12 cellular contexts compared by ENCODE assay signal in the genomic region with DNA sequence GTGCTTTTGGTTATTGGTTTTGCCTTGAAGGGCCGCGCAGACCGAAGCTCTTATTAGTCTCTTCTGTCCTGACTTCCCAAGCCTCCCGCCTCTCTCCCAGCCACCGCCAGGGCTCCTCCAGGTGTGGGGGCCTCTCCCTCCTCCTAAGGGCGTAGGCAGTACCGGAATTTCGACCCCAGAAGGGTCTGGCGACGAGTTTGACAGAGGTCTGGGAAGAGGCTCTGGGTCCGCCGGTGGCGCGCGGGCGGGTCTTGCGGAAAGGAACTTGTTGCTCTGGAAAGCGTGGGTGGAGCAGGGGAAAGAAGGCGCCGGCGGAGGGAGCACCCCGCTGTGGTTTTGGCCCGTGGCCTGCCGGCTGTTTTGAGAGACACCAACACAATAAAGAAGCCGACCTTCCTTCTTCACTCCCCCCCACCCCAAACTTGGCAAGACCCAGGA. TPM values are rescaled to one million over a fixed set of nuclear protein-coding genes. Genes with fewer than 3 reads are reported as not detected.
DNase-seq lines count a peak whose midpoint lies in the region; ATAC-seq and TF ChIP-seq lines count a peak whose summit lies in the region.
"Had no signal": no experiment of that assay in that cellular context is flagged by ENCODE, and none has a peak within 500 bp of the region (broad histone marks: within the 10 kb centered on the region; RNA-seq: fewer than 3 reads in every experiment).

No MANE protein-coding gene starts in this region.

- no peak overlapping the region for H2AFZ ChIP-seq in SK-N-SH (ENCODE audit: low read depth)

- 8% methylated on average over 19 of the region's 25 CpGs for WGBS in SK-N-SH (ENCODE audit: low lambda C conversion rate)

- no peak overlapping the region for H3K27ac Mint-ChIP-seq in type B pancreatic cell
- H3K27ac Mint-ChIP-seq: memory B cell had no signal

- CTCF ChIA-PET in SK-N-SH (lab: Yijun Ruan, JAX) = no interaction called here

- no peak overlapping the region for H3K9ac ChIP-seq in SK-N-SH

- peak overlapping the region; percentile 87 for H3K4me3 Mint-ChIP-seq in type B pancreatic cell
- H3K4me3 Mint-ChIP-seq: central memory CD8-positive, alpha-beta T cell; memory B cell had no signal

- H3K27me3 ChIP-seq in SK-N-SH (ENCODE audit: insufficient read depth) = no peaks in the 10 kb centered on the region; the same call in 1 of the 2 replicates

- H3K4me2 ChIP-seq in SK-N-SH = no peak overlapping the region

- no peaks in the 10 kb centered on the region for H3K36me3 ChIP-seq in SK-N-SH (replicated peaks in 1 of 2; ENCODE audit: control insufficient read depth in 1 of 2, insufficient read depth in 2 of 2, low read length in 1 of 2)

- no peaks in the 10 kb centered on the region for H3K9me3 ChIP-seq in SK-N-SH
- no peaks in the 10 kb centered on the region for H3K9me3 ChIP-seq in iPS-18c (ENCODE audit: control insufficient read depth, insufficient read depth, low read length)

- H3K4me1 ChIP-seq in SK-N-SH (ENCODE audit: control insufficient read depth in 1 of 2, insufficient read depth in 2 of 2, low read depth in 1 of 2, low read length in 1 of 2) = peaks cover 0 to 14% of the 10 kb centered on the region in 2 experiments; a peak in 1 of 4 replicates

- H3K4me1 Mint-ChIP-seq in type B pancreatic cell (ENCODE audit: unreplicated experiment) = peaks cover 16% of the 10 kb centered on the region

- POLR2A ChIA-PET in SK-N-SH (lab: Yijun Ruan, JAX) = no interaction called here

- no peaks in the 10 kb centered on the region for H3K9me2 ChIP-seq in SK-N-SH

- H3F3A ChIP-seq in SK-N-SH (replicated peaks; ENCODE audit: insufficient read depth) = no peaks in the 10 kb centered on the region

- ATAC-seq in SK-N-SH treated with all-trans-retinoic acid at 6 μM for 48 hours = no peak
- ATAC-seq in HG03135 (IDR thresholded peaks at IDR 0.05; ENCODE audit: unreplicated experiment) = no peak

- no peak for TF ChIP-seq RAD21 in SK-N-SH (IDR thresholded peaks at IDR 0.05; ENCODE audit: low read length)

- TF ChIP-seq CTCF in SK-N-SH (IDR thresholded peaks at IDR 0.05) (no peak), type B pancreatic cell (conservative IDR thresholded peaks at IDR 0.05) (peak; percentile 15)

- TF ChIP-seq EP300 in SK-N-SH (IDR thresholded peaks at IDR 0.05; ENCODE audit: borderline replicate concordance in 1 of 2, low read depth in 1 of 2, low read length in 1 of 2) = no peak

- DNase-seq in SK-N-SH (peak; percentile 1), NCI-H774 (lab: John Stamatoyannopoulos, UW) (peak; percentile 28), type B pancreatic cell (ENCODE audit: extremely low spot score, unreplicated experiment) (peak; percentile 68), putamen (ENCODE audit: low spot score) (no peak)
- no peak for DNase-seq in activated naive CD4-positive, alpha-beta T cell treated with anti-CD3 and anti-CD28 coated beads, Interleukin-2, amount 50 U/mL, for 16 hours
- DNase-seq: GOT3 had no signal

- no peak overlapping the region for H3K4me3 ChIP-seq in SK-N-SH (ENCODE audit: low read depth in 2 of 2, low read length in 1 of 2)
- H3K4me3 ChIP-seq in iPS-18c (ENCODE audit: insufficient read depth, low read depth, low read length) = peak overlapping the region; percentile 43

- H3K9me3 Mint-ChIP-seq in type B pancreatic cell = peaks cover 3% of the 10 kb centered on the region

- H3K36me3 Mint-ChIP-seq in type B pancreatic cell = no peaks in the 10 kb centered on the region

- no peaks in the 10 kb centered on the region for H4K20me1 ChIP-seq in SK-N-SH (ENCODE audit: insufficient read depth)

- H3K27ac ChIP-seq in SK-N-SH (ENCODE audit: low read depth in 2 of 2, low read length in 1 of 2) = no peak overlapping the region

- peaks cover 95% of the 10 kb centered on the region for H3K27me3 Mint-ChIP-seq in type B pancreatic cell

- no peaks in the 10 kb centered on the region for H3K79me2 ChIP-seq in SK-N-SH (ENCODE audit: insufficient read depth)

TF ChIP-seq in SK-N-SH, 30 proteins besides CTCF, POLR2A, EP300 and RAD21 (continues in another document):
- TF ChIP-seq TEAD4 (IDR thresholded peaks at IDR 0.05; ENCODE audit: borderline replicate concordance, insufficient read depth) (no peak), MEF2A (IDR thresholded peaks at IDR 0.05; ENCODE audit: borderline replicate concordance, low read depth) (no peak), YY1 (IDR thresholded peaks at IDR 0.05; ENCODE audit: low read depth) (no peak), ELF1 (IDR thresholded peaks at IDR 0.05) (no peak), MXI1 (IDR thresholded peaks at IDR 0.05; ENCODE audit: low read depth, low read length) (no peak), SIN3A (IDR thresholded peaks at IDR 0.05; ENCODE audit: borderline replicate concordance, low read depth, low read length) (no peak), FOXM1 (IDR thresholded peaks at IDR 0.05; ENCODE audit: low read depth) (no peak), JUND (IDR thresholded peaks at IDR 0.05) (no peak), RCOR1 (IDR thresholded peaks at IDR 0.05; ENCODE audit: low read length) (no peak), EZH2phosphoT487 (IDR thresholded peaks at IDR 0.05; ENCODE audit: borderline replicate concordance, low read depth) (no peak), TCF12 (IDR thresholded peaks at IDR 0.05) (no peak)
- TF ChIP-seq, protein P1, sequence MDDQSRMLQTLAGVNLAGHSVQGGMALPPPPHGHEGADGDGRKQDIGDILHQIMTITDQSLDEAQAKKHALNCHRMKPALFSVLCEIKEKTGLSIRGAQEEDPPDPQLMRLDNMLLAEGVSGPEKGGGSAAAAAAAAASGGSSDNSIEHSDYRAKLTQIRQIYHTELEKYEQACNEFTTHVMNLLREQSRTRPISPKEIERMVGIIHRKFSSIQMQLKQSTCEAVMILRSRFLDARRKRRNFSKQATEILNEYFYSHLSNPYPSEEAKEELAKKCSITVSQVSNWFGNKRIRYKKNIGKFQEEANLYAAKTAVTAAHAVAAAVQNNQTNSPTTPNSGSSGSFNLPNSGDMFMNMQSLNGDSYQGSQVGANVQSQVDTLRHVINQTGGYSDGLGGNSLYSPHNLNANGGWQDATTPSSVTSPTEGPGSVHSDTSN (IDR thresholded peaks at IDR 0.05) = no peak
- TF ChIP-seq, protein P2, sequence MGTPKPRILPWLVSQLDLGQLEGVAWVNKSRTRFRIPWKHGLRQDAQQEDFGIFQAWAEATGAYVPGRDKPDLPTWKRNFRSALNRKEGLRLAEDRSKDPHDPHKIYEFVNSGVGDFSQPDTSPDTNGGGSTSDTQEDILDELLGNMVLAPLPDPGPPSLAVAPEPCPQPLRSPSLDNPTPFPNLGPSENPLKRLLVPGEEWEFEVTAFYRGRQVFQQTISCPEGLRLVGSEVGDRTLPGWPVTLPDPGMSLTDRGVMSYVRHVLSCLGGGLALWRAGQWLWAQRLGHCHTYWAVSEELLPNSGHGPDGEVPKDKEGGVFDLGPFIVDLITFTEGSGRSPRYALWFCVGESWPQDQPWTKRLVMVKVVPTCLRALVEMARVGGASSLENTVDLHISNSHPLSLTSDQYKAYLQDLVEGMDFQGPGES (IDR thresholded peaks at IDR 0.05; ENCODE audit: low read depth, low read length) = no peak
- TF ChIP-seq, protein P3, sequence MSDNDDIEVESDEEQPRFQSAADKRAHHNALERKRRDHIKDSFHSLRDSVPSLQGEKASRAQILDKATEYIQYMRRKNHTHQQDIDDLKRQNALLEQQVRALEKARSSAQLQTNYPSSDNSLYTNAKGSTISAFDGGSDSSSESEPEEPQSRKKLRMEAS (IDR thresholded peaks at IDR 0.05; ENCODE audit: low read depth) = no peak

TF ChIP-seq in SK-N-SH treated with all-trans-retinoic acid at 6 μM for 48 hours, 23 proteins besides CTCF, POLR2A, EP300 and RAD21:
- TF ChIP-seq OSR1 (CRISPR knock-in tag; IDR thresholded peaks at IDR 0.05) (no peak), ZNF70 (CRISPR knock-in tag; IDR thresholded peaks at IDR 0.05) (no peak), BACH2 (CRISPR knock-in tag; IDR thresholded peaks at IDR 0.05; ENCODE audit: borderline replicate concordance) (no peak), GLIS3 (CRISPR knock-in tag; IDR thresholded peaks at IDR 0.05) (no peak), SNAI2 (CRISPR knock-in tag; IDR thresholded peaks at IDR 0.05) (no peak), CSDC2 (CRISPR knock-in tag; IDR thresholded peaks at IDR 0.05) (no peak), ARNTL (CRISPR knock-in tag; IDR thresholded peaks at IDR 0.05; ENCODE audit: borderline replicate concordance, low read depth) (no peak), ZFP30 (CRISPR knock-in tag; IDR thresholded peaks at IDR 0.05) (no peak)

RNA-seq across cellular contexts. Expression of a gene that starts 1.8 kb away (rescaled TPM):
- polyA plus RNA-seq in SK-N-SH (2012; rRNA removed) = not detected in 2 replicates
- not detected in 2 replicates for polyA plus RNA-seq in SK-N-SH (2012; cell fraction: cytosol; rRNA removed)
- not detected in 2 replicates for polyA plus RNA-seq in SK-N-SH (2012; cell fraction: nucleus; rRNA removed)
- 46.4 and 61.2 TPM in 2 replicates for total RNA-seq in type B pancreatic cell (ENCODE audit: low replicate concordance)
- polyA plus RNA-seq: AG04450 had no signal

Comparison
In these comparisons a context has a peak if more than half of its experiments do, and no peak if none do; other contexts are left out.
1. DNase-seq: peak in SK-N-SH (single experiment), NCI-H774 (single experiment) and type B pancreatic cell (single experiment); none in putamen (single experiment) and activated naive CD4-positive, alpha-beta T cell treated with anti-CD3 and anti-CD28 coated beads, Interleukin-2, amount 50 U/mL, for 16 hours (single experiment).